8 cellular contexts compared by ENCODE assay signal in the genomic region with DNA sequence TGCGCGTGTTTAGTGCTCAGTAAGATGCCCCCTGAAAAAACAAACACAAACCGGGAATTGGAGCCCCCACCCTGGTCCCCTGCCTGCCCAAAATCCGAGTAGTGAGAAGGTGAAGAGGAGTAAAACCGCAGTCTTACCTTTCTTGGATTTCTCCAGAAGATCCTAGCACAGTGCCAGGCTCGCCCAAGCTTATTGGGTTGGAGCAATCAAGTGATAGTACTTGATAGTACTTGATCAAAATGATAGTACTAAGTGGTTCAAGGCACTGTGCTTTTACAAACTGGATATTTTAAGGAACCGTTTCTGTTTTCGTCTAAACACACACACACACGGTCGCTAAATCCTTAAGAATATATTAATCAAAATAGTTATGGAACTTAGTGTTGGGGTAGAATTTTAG. TPM values are rescaled to one million over a fixed set of nuclear protein-coding genes. Genes with fewer than 3 reads are reported as not detected.
DNase-seq lines count a peak whose midpoint lies in the region; ATAC-seq and TF ChIP-seq lines count a peak whose summit lies in the region.

No MANE protein-coding gene starts in this region.

- H3K9me3 ChIP-seq in BLaER1: no peaks in the 10 kb centered on the region
- no peaks in the 10 kb centered on the region for H3K9me3 ChIP-seq in MG63
- no peaks in the 10 kb centered on the region for H3K9me3 ChIP-seq in endodermal cell (ENCODE audit: control insufficient read depth, low read length)

- H3K36me3 ChIP-seq in BLaER1: no peaks in the 10 kb centered on the region
- no peaks in the 10 kb centered on the region for H3K36me3 ChIP-seq in MG63
- no peaks in the 10 kb centered on the region for H3K36me3 ChIP-seq in endodermal cell (ENCODE audit: control insufficient read depth, insufficient read depth, low read length)

- H3K27ac Mint-ChIP-seq in endodermal cell (no peak overlapping the region), nephron progenitor cell (no peak overlapping the region)

- H3K4me1 Mint-ChIP-seq in endodermal cell (peaks cover 25% of the 10 kb centered on the region), nephron progenitor cell (peaks cover 31% of the 10 kb centered on the region)

- H4K20me1 ChIP-seq in BLaER1: no peaks in the 10 kb centered on the region

- H3K4me3 ChIP-seq in BLaER1 (peak overlapping the region; percentile 73), MG63 (peak overlapping the region; percentile 36), endodermal cell (ENCODE audit: low read length) (peak overlapping the region; percentile 64)

- H3K4me1 ChIP-seq in BLaER1: peaks cover 96% of the 10 kb centered on the region
- peaks cover 18% of the 10 kb centered on the region for H3K4me1 ChIP-seq in endodermal cell (ENCODE audit: control insufficient read depth, insufficient read depth, low read length)

- no peak for DNase-seq in MG63
- DNase-seq in endodermal cell: no peak
- DNase-seq in nephron progenitor cell: no peak
- no peak for DNase-seq in NCI-H2081 (lab: John Stamatoyannopoulos, UW)
- no peak for DNase-seq in stimulated activated CD4-positive, alpha-beta T cell treated with anti-CD3 and anti-CD28 coated beads, Interleukin-4, amount 100 ng/mL, for 24 hours
- DNase-seq in NK-92 (lab: John Stamatoyannopoulos, UW; ENCODE audit: unreplicated experiment): no peak

- peaks cover 27% of the 10 kb centered on the region for H3K27me3 Mint-ChIP-seq in endodermal cell (ENCODE audit: insufficient read depth)
- H3K27me3 Mint-ChIP-seq in nephron progenitor cell (ENCODE audit: low read depth, poor library complexity): peaks cover 29% of the 10 kb centered on the region

- H3K9ac ChIP-seq in BLaER1 (peak overlapping the region; percentile 82), endodermal cell (ENCODE audit: extremely low read depth, low read length, poor library complexity, severe bottlenecking) (no peak overlapping the region)

- peak overlapping the region; percentile 98 for H3K4me2 ChIP-seq in BLaER1

- no peaks in the 10 kb centered on the region for H3K27me3 ChIP-seq in BLaER1
- H3K27me3 ChIP-seq in MG63: no peaks in the 10 kb centered on the region
- peaks cover 12% of the 10 kb centered on the region for H3K27me3 ChIP-seq in endodermal cell (ENCODE audit: control insufficient read depth, insufficient read depth, low read length, poor library complexity, severe bottlenecking)

- ATAC-seq in HG03025 (IDR thresholded peaks at IDR 0.05; ENCODE audit: low FRiP score, unreplicated experiment): no peak

- H3K36me3 Mint-ChIP-seq in endodermal cell (ENCODE audit: low read depth) (no peaks in the 10 kb centered on the region), nephron progenitor cell (ENCODE audit: low read depth) (no peaks in the 10 kb centered on the region)

- no peak for TF ChIP-seq CTCF in endodermal cell (conservative IDR thresholded peaks at IDR 0.05)
- no peak for TF ChIP-seq CTCF in nephron progenitor cell (IDR thresholded peaks at IDR 0.05)

- H3K4me3 Mint-ChIP-seq in endodermal cell (peak overlapping the region; percentile 60), nephron progenitor cell (peak overlapping the region; percentile 66)

- H3K9me3 Mint-ChIP-seq in endodermal cell (no peaks in the 10 kb centered on the region), nephron progenitor cell (peaks cover 3% of the 10 kb centered on the region)

- H3K27ac ChIP-seq in BLaER1 (peak overlapping the region; percentile 84), endodermal cell (ENCODE audit: low read depth, low read length) (no peak overlapping the region)

- 66 to 81% methylated on average over 6 to 10 of the region's 10 CpGs for WGBS in endodermal cell (ENCODE audit: insufficient coverage in 1 of 2, insufficient read length in 1 of 2), 2 experiments

RNA-seq across cellular contexts. Expression of a gene that starts 2.8 kb away (rescaled TPM):
- total RNA-seq in MG63 (2014; rRNA removed; shearing (Covaris generic); ENCODE audit: low replicate concordance): 0.67 and 0.79 TPM in 2 replicates
- 1 to 10 TPM; 3.6 to 8.2 TPM for total RNA-seq in endodermal cell
- 3.1 TPM for polyA plus RNA-seq in endodermal cell (2013, experiment 1 of 2)
- polyA plus RNA-seq in endodermal cell (2013, experiment 2 of 2): 2.6 TPM

RNA-seq across cellular contexts. Expression of a gene that starts 52.4 kb away (rescaled TPM):
- 51.5 and 76.6 TPM in 2 replicates for total RNA-seq in MG63 (2014; rRNA removed; shearing (Covaris generic); ENCODE audit: low replicate concordance)
- 10 to 100 TPM; 17.9 to 21.9 TPM for total RNA-seq in endodermal cell
- 30.5 TPM for polyA plus RNA-seq in endodermal cell (2013, experiment 1 of 2)
- polyA plus RNA-seq in endodermal cell (2013, experiment 2 of 2): 27.9 TPM
